Comparison of ENCODE assay signal across 21 cellular contexts in genomic region chr14:57982161-57982560, GRCh38.
"Had no signal": no experiment of that assay in that cellular context is flagged by ENCODE, and none has a peak within 500 bp of the region (broad histone marks: within the 10 kb centered on the region; RNA-seq: fewer than 3 reads in every experiment).

No MANE protein-coding gene starts in this region.

- H3K4me1 Mint-ChIP-seq: activated CD4-positive, alpha-beta T cell treated with anti-CD3 and anti-CD28 coated beads, Interleukin-2, amount 10 ng/mL, durations not matched to agents 24 days and 14 days; activated naive CD8-positive, alpha-beta T cell treated with anti-CD3 and anti-CD28 coated beads, Interleukin-2, amount 10 ng/mL, durations not matched to agents 7 days and 5 days; activated T-helper 17 cell treated with anti-CD3 and anti-CD28 coated beads, Interleukin-2, amount 50 U/mL, for 72 hours; naive thymus-derived CD8-positive, alpha-beta T cell; stimulated activated memory B cell treated with anti-CD40 and anti-IgM and Interleukin-4, amounts not matched to agents 10 μg/mL and 1 μg/mL and 100 μg/mL, for 72 hours had no signal

- DNase-seq: activated CD4-positive, alpha-beta T cell treated with anti-CD3 and anti-CD28 coated beads, Interleukin-2, amount 10 ng/mL, durations not matched to agents 24 days and 14 days; activated CD8-positive, alpha-beta T cell treated with anti-CD3 and anti-CD28 coated beads for 36 hours; activated naive CD4-positive, alpha-beta T cell; activated naive CD8-positive, alpha-beta T cell treated with anti-CD3 and anti-CD28 coated beads, Interleukin-2, amount 10 ng/mL, durations not matched to agents 7 days and 5 days; activated T-cell treated with anti-CD3 and anti-CD28 coated beads, Interleukin-2, amount 50 U/mL, for 1 hour; caudate nucleus; foreskin keratinocyte; naive thymus-derived CD8-positive, alpha-beta T cell; sigmoid colon; stimulated activated CD4-positive, alpha-beta T cell treated with anti-CD3 and anti-CD28 coated beads, Interleukin-4, amount 100 ng/mL, for 4 hours; T1000 had no signal

- H3K36me3 ChIP-seq: lower lobe of right lung, sigmoid colon, spleen, upper lobe of left lung had no signal

- H3K9me3 Mint-ChIP-seq: activated CD4-positive, alpha-beta T cell treated with anti-CD3 and anti-CD28 coated beads, Interleukin-2, amount 10 ng/mL, durations not matched to agents 24 days and 14 days; activated CD8-positive, alpha-beta T cell treated with anti-CD3 and anti-CD28 coated beads for 36 hours; activated naive CD8-positive, alpha-beta T cell treated with anti-CD3 and anti-CD28 coated beads, Interleukin-2, amount 10 ng/mL, durations not matched to agents 7 days and 5 days; activated T-helper 17 cell treated with anti-CD3 and anti-CD28 coated beads, Interleukin-2, amount 50 U/mL, for 72 hours; brain; stimulated activated memory B cell treated with anti-CD40 and anti-IgM and Interleukin-4, amounts not matched to agents 10 μg/mL and 1 μg/mL and 100 μg/mL, for 72 hours had no signal

- H3K4me1 ChIP-seq: foreskin keratinocyte, lower lobe of right lung, parathyroid adenoma, sigmoid colon, upper lobe of left lung had no signal

- H3K4me3 ChIP-seq: dorsolateral prefrontal cortex, lower lobe of right lung, sigmoid colon, spleen, testis, upper lobe of left lung had no signal

- H3K27me3 ChIP-seq: sigmoid colon, testis, upper lobe of left lung had no signal

- H3K9me3 ChIP-seq: lower lobe of right lung, sigmoid colon, spleen, testis, upper lobe of left lung had no signal

- ATAC-seq: activated CD8-positive, alpha-beta T cell treated with anti-CD3 and anti-CD28 coated beads for 36 hours; activated T-helper 17 cell treated with anti-CD3 and anti-CD28 coated beads, Interleukin-2, amount 50 U/mL, for 72 hours; naive thymus-derived CD8-positive, alpha-beta T cell; stimulated activated memory B cell treated with anti-CD40 and anti-IgM and Interleukin-4, amounts not matched to agents 10 μg/mL and 1 μg/mL and 100 μg/mL, for 72 hours had no signal

- H3K27ac ChIP-seq: dorsolateral prefrontal cortex, epithelial cell of prostate, foreskin keratinocyte, lower lobe of right lung, parathyroid adenoma, sigmoid colon, spleen, upper lobe of left lung had no signal

- H3K4me3 Mint-ChIP-seq: activated CD4-positive, alpha-beta T cell treated with anti-CD3 and anti-CD28 coated beads, Interleukin-2, amount 10 ng/mL, durations not matched to agents 24 days and 14 days; activated CD8-positive, alpha-beta T cell treated with anti-CD3 and anti-CD28 coated beads for 36 hours; activated naive CD8-positive, alpha-beta T cell treated with anti-CD3 and anti-CD28 coated beads, Interleukin-2, amount 10 ng/mL, durations not matched to agents 7 days and 5 days; activated T-helper 17 cell treated with anti-CD3 and anti-CD28 coated beads, Interleukin-2, amount 50 U/mL, for 72 hours; brain; naive thymus-derived CD8-positive, alpha-beta T cell; stimulated activated memory B cell treated with anti-CD40 and anti-IgM and Interleukin-4, amounts not matched to agents 10 μg/mL and 1 μg/mL and 100 μg/mL, for 72 hours had no signal

- H3K27me3 Mint-ChIP-seq: activated CD4-positive, alpha-beta T cell treated with anti-CD3 and anti-CD28 coated beads, Interleukin-2, amount 10 ng/mL, durations not matched to agents 24 days and 14 days; activated CD8-positive, alpha-beta T cell treated with anti-CD3 and anti-CD28 coated beads for 36 hours; activated naive CD8-positive, alpha-beta T cell treated with anti-CD3 and anti-CD28 coated beads, Interleukin-2, amount 10 ng/mL, durations not matched to agents 7 days and 5 days; activated T-helper 17 cell treated with anti-CD3 and anti-CD28 coated beads, Interleukin-2, amount 50 U/mL, for 72 hours had no signal

- H3K27ac Mint-ChIP-seq: activated CD4-positive, alpha-beta T cell treated with anti-CD3 and anti-CD28 coated beads, Interleukin-2, amount 10 ng/mL, durations not matched to agents 24 days and 14 days; activated CD8-positive, alpha-beta T cell treated with anti-CD3 and anti-CD28 coated beads for 36 hours; activated naive CD8-positive, alpha-beta T cell treated with anti-CD3 and anti-CD28 coated beads, Interleukin-2, amount 10 ng/mL, durations not matched to agents 7 days and 5 days; activated T-helper 17 cell treated with anti-CD3 and anti-CD28 coated beads, Interleukin-2, amount 50 U/mL, for 72 hours; naive thymus-derived CD8-positive, alpha-beta T cell; stimulated activated memory B cell treated with anti-CD40 and anti-IgM and Interleukin-4, amounts not matched to agents 10 μg/mL and 1 μg/mL and 100 μg/mL, for 72 hours had no signal

- H3K79me2 ChIP-seq: parathyroid adenoma had no signal

- H3K36me3 Mint-ChIP-seq: activated naive CD8-positive, alpha-beta T cell treated with anti-CD3 and anti-CD28 coated beads, Interleukin-2, amount 10 ng/mL, durations not matched to agents 7 days and 5 days; brain; naive thymus-derived CD8-positive, alpha-beta T cell; stimulated activated memory B cell treated with anti-CD40 and anti-IgM and Interleukin-4, amounts not matched to agents 10 μg/mL and 1 μg/mL and 100 μg/mL, for 72 hours had no signal
